In genomic region chr1:40058453-40059291, GRCh38 we compare ENCODE assay signal across 10 cellular contexts. TPM values are rescaled to one million over a fixed set of nuclear protein-coding genes. Genes with fewer than 3 reads are reported as not detected.
A peak's percentile ranks its signal among the peaks of the same experiment; 100 is the strongest.
DNase-seq lines count a peak whose midpoint lies in the region; ATAC-seq and TF ChIP-seq lines count a peak whose summit lies in the region.
"Had no signal": no experiment of that assay in that cellular context is flagged by ENCODE, and none has a peak within 500 bp of the region (broad histone marks: within the 10 kb centered on the region; RNA-seq: fewer than 3 reads in every experiment).

No MANE protein-coding gene starts in this region.

- H2BK120ac ChIP-seq in IMR-90 (ENCODE audit: low read depth, low read length): no peak overlapping the region

- WGBS in IMR-90 (ENCODE audit: extremely low coverage in 2 of 2, insufficient read length in 1 of 2), 2 experiments: no CpG with 5 or more reads among the region's 7 CpGs

- CTCF ChIA-PET in IMR-90 (lab: Yijun Ruan, JAX): interaction anchor here (0.6 to 1.2 kb wide), 2 partner anchors 24 to 256 kb away, joined by 3 to 8 read pairs; no protein-coding TSS in a partner anchor

- peak overlapping the region; percentile 7; the same call in 1 of the 2 replicates for H3K14ac ChIP-seq in IMR-90 (replicated peaks; ENCODE audit: low read depth, low read length)

- H3K27ac ChIP-seq in BLaER1: peak overlapping the region; percentile 84
- H3K27ac ChIP-seq in IMR-90 (ENCODE audit: insufficient read depth, low read length): no peak overlapping the region
- H3K27ac ChIP-seq in angular gyrus (ENCODE audit: low read depth, low read length): peak overlapping the region; percentile 24

- no peak overlapping the region for H4K8ac ChIP-seq in IMR-90 (ENCODE audit: low read depth in 2 of 2, low read length in 2 of 2)

- H3K56ac ChIP-seq in IMR-90 (ENCODE audit: extremely low read depth, insufficient read depth, low read length): no peak overlapping the region

- TF ChIP-seq RAD21 in IMR-90 (IDR thresholded peaks at IDR 0.05; ENCODE audit: low read length): no peak

- H2BK15ac ChIP-seq in IMR-90 (ENCODE audit: low read depth, low read length): no peak overlapping the region

- H4K91ac ChIP-seq in IMR-90 (ENCODE audit: insufficient read depth, low read depth, low read length): no peak overlapping the region

- H3K79me1 ChIP-seq in IMR-90 (ENCODE audit: low read depth in 1 of 2, low read length in 2 of 2): peaks cover 23 to 80% of the 10 kb centered on the region in 2 experiments

- no peak overlapping the region for H2AFZ ChIP-seq in IMR-90 (replicated peaks; ENCODE audit: low read length, poor library complexity)

- peaks cover 66% of the 10 kb centered on the region for H3K36me3 ChIP-seq in BLaER1
- peaks cover 36% of the 10 kb centered on the region for H3K36me3 ChIP-seq in IMR-90 (ENCODE audit: control insufficient read depth, insufficient read depth, low read length)
- H3K36me3 ChIP-seq in mucosa of descending colon (ENCODE audit: low read depth): no peaks in the 10 kb centered on the region

- H3K18ac ChIP-seq in IMR-90 (ENCODE audit: low read depth, low read length): no peak overlapping the region

- no peak overlapping the region for H2AK9ac ChIP-seq in IMR-90 (replicated peaks; ENCODE audit: low read depth, low read length, poor library complexity)

- in situ Hi-C loops in IMR-90 (cut with MboI; ENCODE audit: low sequenced_read_pairs): no loop called here

- no peak overlapping the region for H2BK20ac ChIP-seq in IMR-90 (ENCODE audit: low read depth, low read length)

- H4K5ac ChIP-seq in IMR-90 (ENCODE audit: low read depth, low read length): no peak overlapping the region

- peaks cover 66% of the 10 kb centered on the region for H3K4me1 ChIP-seq in BLaER1
- peaks cover 9% of the 10 kb centered on the region for H3K4me1 ChIP-seq in IMR-90 (ENCODE audit: control insufficient read depth, insufficient read depth, low read length)
- peaks cover 51% of the 10 kb centered on the region for H3K4me1 ChIP-seq in mucosa of descending colon (ENCODE audit: low read depth)

- no peak for TF ChIP-seq POLR2A in IMR-90 (IDR thresholded peaks at IDR 0.05; ENCODE audit: low read depth, low read length)

- H3K9ac ChIP-seq in BLaER1: peak overlapping the region; percentile 58
- H3K9ac ChIP-seq in IMR-90 (ENCODE audit: low read depth, low read length): no peak overlapping the region

- POLR2A ChIA-PET in IMR-90 (lab: Charles Lee; ENCODE audit: unreplicated experiment): interaction anchor here (0.6 kb wide), 1 partner anchor 98 kb away, joined by 8 read pairs; no protein-coding TSS in a partner anchor

- peak overlapping the region; percentile 77 for H3K4me2 ChIP-seq in BLaER1
- no peak overlapping the region for H3K4me2 ChIP-seq in IMR-90 (ENCODE audit: low read depth, low read length)

- DNase-seq in IMR-90 (no peak), mucosa of descending colon (no peak), nucleus accumbens (lab: John Stamatoyannopoulos, UW) (no peak)
- no peak for DNase-seq in NK-92 treated with Interleukin-12 subunit alpha and Interleukin-12 subunit beta, amount 100 ng/mL, for 24 hours (lab: John Stamatoyannopoulos, UW)
- DNase-seq: activated effector memory CD4-positive, alpha-beta T cell treated with Interleukin-2 at 50 U/mL for 16 hours; DMS79 had no signal

- peaks cover 11% of the 10 kb centered on the region for H3K9me1 ChIP-seq in IMR-90 (ENCODE audit: insufficient read depth, low read length)

- H3K4me3 ChIP-seq in BLaER1 (peak overlapping the region; percentile 50), IMR-90 (ENCODE audit: insufficient read depth, low read depth, low read length) (no peak overlapping the region), mucosa of descending colon (no peak overlapping the region)

- no TSS peak for BruUV-seq in IMR-90 (replicated peaks; lab: Mats Ljungman, UMichigan)

- no peak for ATAC-seq in IMR-90 (ENCODE audit: low read depth)
- ATAC-seq in mucosa of descending colon: peak; percentile 64
- no peak for ATAC-seq in GM21367 (IDR thresholded peaks at IDR 0.05; ENCODE audit: unreplicated experiment)
- ATAC-seq in HG03159 (IDR thresholded peaks at IDR 0.05; ENCODE audit: unreplicated experiment): no peak

- no peaks in the 10 kb centered on the region for H3K9me3 ChIP-seq in BLaER1
- H3K9me3 ChIP-seq in IMR-90 (ENCODE audit: control insufficient read depth, insufficient read depth, low read length): no peaks in the 10 kb centered on the region
- H3K9me3 ChIP-seq in mucosa of descending colon: no peaks in the 10 kb centered on the region

- no peak overlapping the region for H2BK5ac ChIP-seq in IMR-90 (ENCODE audit: low read depth, low read length, poor library complexity, severe bottlenecking)

- dilution Hi-C loops in IMR-90 (cut with HindIII; ENCODE audit: low sequenced_read_pairs, unreplicated experiment): no loop called here

- H3K4ac ChIP-seq in IMR-90 (ENCODE audit: low read depth, low read length): no peak overlapping the region

- H4K20me1 ChIP-seq in BLaER1 (peaks cover 43% of the 10 kb centered on the region), IMR-90 (ENCODE audit: insufficient read depth, low read length) (peaks cover 88% of the 10 kb centered on the region)

- H3K27me3 ChIP-seq in BLaER1: no peaks in the 10 kb centered on the region
- H3K27me3 ChIP-seq in IMR-90 (ENCODE audit: control insufficient read depth, insufficient read depth, low read length): no peaks in the 10 kb centered on the region

- no peak overlapping the region for H3K23ac ChIP-seq in IMR-90 (ENCODE audit: low read depth, low read length)

- H2AK5ac ChIP-seq in IMR-90 (ENCODE audit: low read depth, low read length): no peak overlapping the region

- intact Hi-C loops in IMR-90 (cut with micrococcal nuclease) (no loop called here), mucosa of descending colon (cut with DNase I, micrococcal nuclease) (no loop called here)

- TF ChIP-seq CTCF in IMR-90 (conservative IDR thresholded peaks at IDR 0.05; ENCODE audit: low read depth, low read length) (no peak), mucosa of descending colon (IDR thresholded peaks at IDR 0.05) (no peak)

TF ChIP-seq in IMR-90, 13 proteins besides CTCF, POLR2A, EP300 and RAD21:
- TF ChIP-seq RFX5 (IDR thresholded peaks at IDR 0.05; ENCODE audit: low read depth, low read length) (no peak), RCOR1 (IDR thresholded peaks at IDR 0.05; ENCODE audit: insufficient replicate concordance, low read length) (no peak), SMC3 (IDR thresholded peaks at IDR 0.05; ENCODE audit: low read depth, low read length) (no peak), MAFK (IDR thresholded peaks at IDR 0.05; ENCODE audit: low read depth, low read length) (no peak), CEBPB (IDR thresholded peaks at IDR 0.05; ENCODE audit: low read depth, low read length) (no peak), CHD1 (IDR thresholded peaks at IDR 0.05; ENCODE audit: low read depth, low read length) (no peak), FOS (IDR thresholded peaks at IDR 0.05; ENCODE audit: low read depth, low read length) (no peak), MAZ (IDR thresholded peaks at IDR 0.05; ENCODE audit: borderline replicate concordance, low read depth, low read length) (no peak), MXI1 (IDR thresholded peaks at IDR 0.05; ENCODE audit: borderline replicate concordance, low read depth, low read length) (no peak), BHLHE40 (IDR thresholded peaks at IDR 0.05; ENCODE audit: low read depth, low read length) (no peak), NFE2L2 (IDR thresholded peaks at IDR 0.05; ENCODE audit: low read depth, low read length) (no peak), USF2 (IDR thresholded peaks at IDR 0.05; ENCODE audit: low read depth, low read length) (no peak)
- TF ChIP-seq, protein P1, sequence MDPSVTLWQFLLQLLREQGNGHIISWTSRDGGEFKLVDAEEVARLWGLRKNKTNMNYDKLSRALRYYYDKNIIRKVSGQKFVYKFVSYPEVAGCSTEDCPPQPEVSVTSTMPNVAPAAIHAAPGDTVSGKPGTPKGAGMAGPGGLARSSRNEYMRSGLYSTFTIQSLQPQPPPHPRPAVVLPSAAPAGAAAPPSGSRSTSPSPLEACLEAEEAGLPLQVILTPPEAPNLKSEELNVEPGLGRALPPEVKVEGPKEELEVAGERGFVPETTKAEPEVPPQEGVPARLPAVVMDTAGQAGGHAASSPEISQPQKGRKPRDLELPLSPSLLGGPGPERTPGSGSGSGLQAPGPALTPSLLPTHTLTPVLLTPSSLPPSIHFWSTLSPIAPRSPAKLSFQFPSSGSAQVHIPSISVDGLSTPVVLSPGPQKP (IDR thresholded peaks at IDR 0.05; ENCODE audit: borderline replicate concordance, low read depth, low read length): no peak

RNA-seq across cellular contexts. Expression of gene CAP1, which starts 18.1 kb away (rescaled TPM):
- total RNA-seq in IMR-90 (2012; rRNA removed) (756 and 792 TPM in 2 replicates), mucosa of descending colon (100 to 1,000 TPM; 357 to 488 (median 444) TPM)
- 405 and 434 TPM in 2 replicates for polyA plus RNA-seq in IMR-90 (2012; rRNA removed)
- 135 and 138 TPM in 2 replicates for polyA plus RNA-seq in IMR-90 (2012; cell fraction: cytosol; rRNA removed)
- polyA plus RNA-seq in IMR-90 (2012; cell fraction: nucleus; rRNA removed; ENCODE audit: low replicate concordance): 70.1 and 267 TPM in 2 replicates

RNA-seq across cellular contexts. Expression of gene PPT1, which starts 38.4 kb away (rescaled TPM):
- total RNA-seq in IMR-90 (2012; rRNA removed) (41.4 and 55.4 TPM in 2 replicates), mucosa of descending colon (10 to 100 TPM; 16.7 to 63.1 (median 39.1) TPM)
- 19.9 and 22.7 TPM in 2 replicates for polyA plus RNA-seq in IMR-90 (2012; rRNA removed)
- 9.5 and 13.9 TPM in 2 replicates for polyA plus RNA-seq in IMR-90 (2012; cell fraction: cytosol; rRNA removed)
- 4.2 and 13.5 TPM in 2 replicates for polyA plus RNA-seq in IMR-90 (2012; cell fraction: nucleus; rRNA removed; ENCODE audit: low replicate concordance)
